8 cellular contexts compared by ENCODE assay signal in the genomic region with DNA sequence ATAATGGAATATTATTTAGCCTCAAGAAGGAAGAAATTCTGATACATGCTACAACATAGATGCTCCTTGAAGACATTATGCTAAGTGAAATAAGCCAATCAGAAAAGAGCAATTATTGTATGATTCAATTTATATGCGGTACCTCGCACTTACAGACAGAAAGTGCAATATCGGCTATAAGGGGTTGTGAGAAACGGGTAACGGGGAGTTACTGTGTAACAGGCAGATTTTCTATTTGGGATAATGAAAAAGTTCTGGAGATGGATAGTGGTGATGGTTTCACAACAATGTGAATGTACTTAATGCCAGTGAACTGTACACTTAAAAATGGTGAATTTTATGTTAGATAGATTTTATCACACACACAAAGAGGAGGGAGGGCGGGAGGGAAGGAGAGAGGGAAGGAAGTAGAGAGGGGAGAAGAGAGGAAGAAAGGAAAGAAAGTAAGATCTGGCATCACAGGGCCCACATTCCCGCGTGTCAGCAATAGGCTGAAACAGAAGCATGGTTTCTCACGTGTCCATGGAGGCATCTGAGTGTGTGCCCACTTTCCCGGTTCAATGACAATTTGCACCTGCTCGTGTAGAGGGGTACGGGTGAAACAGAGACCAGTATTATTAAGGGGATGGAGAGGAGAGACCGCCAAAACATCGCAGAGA. TPM values are rescaled to one million over a fixed set of nuclear protein-coding genes. Genes with fewer than 3 reads are reported as not detected.
DNase-seq lines count a peak whose midpoint lies in the region; ATAC-seq and TF ChIP-seq lines count a peak whose summit lies in the region.

No MANE protein-coding gene starts in this region.

- peak overlapping the region; percentile 95 for H3K27ac Mint-ChIP-seq in HFFc6
- peak overlapping the region; percentile 94 for H3K27ac Mint-ChIP-seq in activated naive CD8-positive, alpha-beta T cell treated with anti-CD3 and anti-CD28 coated beads, Interleukin-2, amount 50 U/mL, for 24 hours
- H3K27ac Mint-ChIP-seq in stimulated activated naive CD8-positive, alpha-beta T cell treated with anti-CD3 and anti-CD28 coated beads, Interleukin-15, amount 100 ng/mL, for 72 hours: peak overlapping the region; percentile 94 to 99

- no peaks in the 10 kb centered on the region for H3K27me3 Mint-ChIP-seq in HFFc6 (ENCODE audit: insufficient read depth)
- H3K27me3 Mint-ChIP-seq in activated naive CD8-positive, alpha-beta T cell treated with anti-CD3 and anti-CD28 coated beads, Interleukin-2, amount 50 U/mL, for 24 hours: no peaks in the 10 kb centered on the region
- no peaks in the 10 kb centered on the region for H3K27me3 Mint-ChIP-seq in stimulated activated naive CD8-positive, alpha-beta T cell treated with anti-CD3 and anti-CD28 coated beads, Interleukin-15, amount 100 ng/mL, for 72 hours

- peaks cover 23% of the 10 kb centered on the region for H3K4me1 Mint-ChIP-seq in HFFc6 (ENCODE audit: low read depth)
- H3K4me1 Mint-ChIP-seq in activated naive CD8-positive, alpha-beta T cell treated with anti-CD3 and anti-CD28 coated beads, Interleukin-2, amount 50 U/mL, for 24 hours: peaks cover 28% of the 10 kb centered on the region
- H3K4me1 Mint-ChIP-seq in stimulated activated naive CD8-positive, alpha-beta T cell treated with anti-CD3 and anti-CD28 coated beads, Interleukin-15, amount 100 ng/mL, for 72 hours: peaks cover 40% of the 10 kb centered on the region

- peak overlapping the region; percentile 99 for H3K4me3 Mint-ChIP-seq in HFFc6
- peak overlapping the region; percentile 85 for H3K4me3 Mint-ChIP-seq in activated naive CD8-positive, alpha-beta T cell treated with anti-CD3 and anti-CD28 coated beads, Interleukin-2, amount 50 U/mL, for 24 hours
- H3K4me3 Mint-ChIP-seq in stimulated activated naive CD8-positive, alpha-beta T cell treated with anti-CD3 and anti-CD28 coated beads, Interleukin-15, amount 100 ng/mL, for 72 hours: peak overlapping the region; percentile 88 to 92

- no peaks in the 10 kb centered on the region for H3K9me3 ChIP-seq in iPS-18c (ENCODE audit: control insufficient read depth, insufficient read depth, low read length)

- no peak for ATAC-seq in activated naive CD8-positive, alpha-beta T cell treated with anti-CD3 and anti-CD28 coated beads, Interleukin-2, amount 50 U/mL, for 24 hours
- ATAC-seq in stimulated activated naive CD8-positive, alpha-beta T cell treated with anti-CD3 and anti-CD28 coated beads, Interleukin-15, amount 100 ng/mL, for 72 hours: no peak

- H3K36me3 Mint-ChIP-seq in HFFc6 (ENCODE audit: low read depth): no peaks in the 10 kb centered on the region
- H3K36me3 Mint-ChIP-seq in activated naive CD8-positive, alpha-beta T cell treated with anti-CD3 and anti-CD28 coated beads, Interleukin-2, amount 50 U/mL, for 24 hours (ENCODE audit: low read depth): peaks cover 15% of the 10 kb centered on the region

- peak overlapping the region; percentile 60 for H3K4me3 ChIP-seq in iPS-18c (ENCODE audit: insufficient read depth, low read depth, low read length)

- DNase-seq in AG08396 (ENCODE audit: low spot score) (peak; percentile 24), HFFc6 (peak; percentile 10), SKM-1 (lab: John Stamatoyannopoulos, UW; ENCODE audit: unreplicated experiment) (no peak), NCI-H345 (lab: John Stamatoyannopoulos, UW) (no peak), KBM-7 (no peak)
- DNase-seq in activated naive CD8-positive, alpha-beta T cell treated with anti-CD3 and anti-CD28 coated beads, Interleukin-2, amount 50 U/mL, for 24 hours: no peak
- no peak for DNase-seq in stimulated activated naive CD8-positive, alpha-beta T cell treated with anti-CD3 and anti-CD28 coated beads, Interleukin-15, amount 100 ng/mL, for 72 hours

- no peaks in the 10 kb centered on the region for H3K9me3 Mint-ChIP-seq in HFFc6
- H3K9me3 Mint-ChIP-seq in activated naive CD8-positive, alpha-beta T cell treated with anti-CD3 and anti-CD28 coated beads, Interleukin-2, amount 50 U/mL, for 24 hours: no peaks in the 10 kb centered on the region
- H3K9me3 Mint-ChIP-seq in stimulated activated naive CD8-positive, alpha-beta T cell treated with anti-CD3 and anti-CD28 coated beads, Interleukin-15, amount 100 ng/mL, for 72 hours: no peaks in the 10 kb centered on the region

- no peak for TF ChIP-seq CTCF in HFFc6 (IDR thresholded peaks at IDR 0.05)

- in situ Hi-C loops in KBM-7 (cut with MboI; ENCODE audit: low pct_unique_long_range_greater_than_20kb, low sequenced_read_pairs): no loop called here

RNA-seq across cellular contexts. Expression of a gene that starts 0.7 kb away (rescaled TPM):
- total RNA-seq in HFFc6 (2021; fragmentation: NEBNext Ultra II Directional; extraction: Animal tissue kit (Norgen Biotek cat#: 25700)): 1 to 10 TPM; 2.8 to 7.7 (median 6.1) TPM

Comparison
In these comparisons a context has a peak if more than half of its experiments do, and no peak if none do; other contexts are left out.
1. DNase-seq: peak in AG08396 (single experiment) and HFFc6 (single experiment); none in activated naive CD8-positive, alpha-beta T cell treated with anti-CD3 and anti-CD28 coated beads, Interleukin-2, amount 50 U/mL, for 24 hours (single experiment), stimulated activated naive CD8-positive, alpha-beta T cell treated with anti-CD3 and anti-CD28 coated beads, Interleukin-15, amount 100 ng/mL, for 72 hours (0 of 2), SKM-1 (single experiment), NCI-H345 (single experiment) and KBM-7 (single experiment).
2. Peak in every context shown above with its lines, with median percentiles within 50 percentile points of each other: H3K27ac Mint-ChIP-seq and H3K4me3 Mint-ChIP-seq.